In the genomic region with DNA sequence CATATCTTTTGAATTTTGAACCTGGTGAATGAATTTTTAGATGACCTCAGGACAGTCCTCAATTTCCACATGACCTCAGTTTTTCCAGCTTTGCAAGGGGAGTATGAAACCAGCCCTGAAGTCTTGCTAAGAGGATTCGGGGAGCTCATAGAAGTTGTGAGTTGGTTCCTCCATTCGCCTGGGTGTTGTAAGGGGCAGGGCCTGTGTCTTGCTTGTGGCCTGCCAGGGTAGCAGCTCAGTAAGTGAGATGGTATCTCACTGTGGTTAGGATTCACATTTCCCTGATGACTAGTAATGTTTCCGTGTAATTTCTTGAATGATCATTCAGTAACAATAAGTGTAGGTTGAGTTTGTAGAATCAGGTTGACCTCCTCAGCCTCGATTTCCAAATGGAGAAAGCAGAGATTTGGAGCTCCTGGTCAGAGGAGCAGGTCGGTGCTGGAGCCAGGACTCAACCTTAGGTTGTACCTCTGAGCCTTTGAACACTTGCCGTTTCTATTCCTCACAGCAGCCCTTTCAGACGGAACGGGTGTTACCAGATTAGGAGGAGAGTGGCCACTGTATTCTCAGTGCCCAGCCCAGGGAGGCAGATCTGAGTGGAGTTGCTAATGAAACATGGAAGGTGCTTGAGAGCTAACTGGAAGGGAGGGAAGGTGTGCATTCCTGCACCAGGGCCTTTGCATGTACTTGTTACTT, we compare ENCODE assay signal across 11 cellular contexts. TPM values are rescaled to one million over a fixed set of nuclear protein-coding genes. Genes with fewer than 3 reads are reported as not detected.
DNase-seq lines count a peak whose midpoint lies in the region; ATAC-seq lines count a peak whose summit lies in the region.
"Had no signal": no experiment of that assay in that cellular context is flagged by ENCODE, and none has a peak within 500 bp of the region (broad histone marks: within the 10 kb centered on the region; RNA-seq: fewer than 3 reads in every experiment).

No MANE protein-coding gene starts in this region.

- H3K14ac ChIP-seq in trophoblast cell (ENCODE audit: low read length) = no peak overlapping the region

- H3K4me3 Mint-ChIP-seq in stimulated activated naive CD8-positive, alpha-beta T cell treated with anti-CD3 and anti-CD28 coated beads, Interleukin-15, Interleukin-2, amounts not matched to agents 100 ng/mL and 50 ng/mL, for 24 hours = peak overlapping the region; percentile 80

- H3K4me1 ChIP-seq in trophoblast cell (ENCODE audit: control insufficient read depth in 1 of 2, insufficient read depth in 2 of 2, low read length in 2 of 2) = no peaks in the 10 kb centered on the region

- H3K27me3 Mint-ChIP-seq in stimulated activated naive CD8-positive, alpha-beta T cell treated with anti-CD3 and anti-CD28 coated beads, Interleukin-15, Interleukin-2, amounts not matched to agents 100 ng/mL and 50 ng/mL, for 24 hours = no peaks in the 10 kb centered on the region

- no peaks in the 10 kb centered on the region for H3K27me3 ChIP-seq in trophoblast cell (ENCODE audit: insufficient read depth, low read length)
- H3K27me3 ChIP-seq: sigmoid colon had no signal

- no peak overlapping the region for H2BK12ac ChIP-seq in trophoblast cell (ENCODE audit: low read length)

- H3K79me2 ChIP-seq in trophoblast cell (ENCODE audit: control insufficient read depth, insufficient read depth, low read length, poor library complexity) = peaks cover 4% of the 10 kb centered on the region

- no peak overlapping the region for H3K4me2 ChIP-seq in trophoblast cell (ENCODE audit: low read length)

- no peak overlapping the region for H3K27ac ChIP-seq in trophoblast cell (ENCODE audit: low read depth, low read length)
- H3K27ac ChIP-seq: 22Rv1 had no signal

- H3K18ac ChIP-seq in trophoblast cell (ENCODE audit: low read length) = no peak overlapping the region

- H3K27ac Mint-ChIP-seq in stimulated activated naive CD8-positive, alpha-beta T cell treated with anti-CD3 and anti-CD28 coated beads, Interleukin-15, Interleukin-2, amounts not matched to agents 100 ng/mL and 50 ng/mL, for 24 hours = peak overlapping the region; percentile 99

- peak; percentile 40 for DNase-seq in NK-92 treated with Interleukin-12 subunit alpha and Interleukin-12 subunit beta, amount 100 ng/mL, for 24 hours (lab: John Stamatoyannopoulos, UW)
- no peak for DNase-seq in NK-92 (lab: John Stamatoyannopoulos, UW; ENCODE audit: unreplicated experiment)
- DNase-seq in activated T-cell treated with anti-CD3 and anti-CD28 coated beads, Interleukin-2, amount 50 U/mL, for 1 hour = peak; percentile 40
- DNase-seq in glomerular visceral epithelial cell (ENCODE audit: extremely low spot score) = peak; percentile 46
- no peak for DNase-seq in DMS53 (lab: John Stamatoyannopoulos, UW)
- no peak for DNase-seq in trophoblast cell
- DNase-seq: sigmoid colon had no signal

- peaks cover 49% of the 10 kb centered on the region for H3K4me1 Mint-ChIP-seq in stimulated activated naive CD8-positive, alpha-beta T cell treated with anti-CD3 and anti-CD28 coated beads, Interleukin-15, Interleukin-2, amounts not matched to agents 100 ng/mL and 50 ng/mL, for 24 hours (ENCODE audit: low read depth)

- H3K4me3 ChIP-seq in trophoblast cell (ENCODE audit: low read depth, low read length) = no peak overlapping the region
- H3K4me3 ChIP-seq: sigmoid colon had no signal

- no peaks in the 10 kb centered on the region for H3K9me3 Mint-ChIP-seq in stimulated activated naive CD8-positive, alpha-beta T cell treated with anti-CD3 and anti-CD28 coated beads, Interleukin-15, Interleukin-2, amounts not matched to agents 100 ng/mL and 50 ng/mL, for 24 hours

- H3K36me3 Mint-ChIP-seq in stimulated activated naive CD8-positive, alpha-beta T cell treated with anti-CD3 and anti-CD28 coated beads, Interleukin-15, Interleukin-2, amounts not matched to agents 100 ng/mL and 50 ng/mL, for 24 hours (ENCODE audit: low read depth) = peaks cover 45% of the 10 kb centered on the region

- no peak overlapping the region for H4K8ac ChIP-seq in trophoblast cell (ENCODE audit: low read depth, low read length)

- whole genome bisulfite sequencing in trophoblast cell (ENCODE audit: extremely low coverage, insufficient coverage, insufficient read length) = no CpG with 5 or more reads among the region's 8 CpGs

- H4K91ac ChIP-seq in trophoblast cell (ENCODE audit: low read depth, low read length) = no peak overlapping the region

- ATAC-seq in GM21576 (IDR thresholded peaks at IDR 0.05; ENCODE audit: unreplicated experiment) = no peak
- ATAC-seq: Right ventricle myocardium inferior had no signal

- H3K4ac ChIP-seq in trophoblast cell (ENCODE audit: low read depth, low read length) = no peak overlapping the region

- H2BK120ac ChIP-seq in trophoblast cell (ENCODE audit: insufficient read depth, low read length, poor library complexity) = no peak overlapping the region

- H3K23ac ChIP-seq in trophoblast cell (ENCODE audit: low read length) = no peak overlapping the region

- H3K9ac ChIP-seq in trophoblast cell (ENCODE audit: low read length) = no peak overlapping the region

- no peak overlapping the region for H2BK5ac ChIP-seq in trophoblast cell (ENCODE audit: low read depth, low read length, poor library complexity)

- peaks cover 39 to 52% of the 10 kb centered on the region in 2 experiments for H3K36me3 ChIP-seq in trophoblast cell (ENCODE audit: control insufficient read depth in 1 of 2, insufficient read depth in 2 of 2, low read length in 2 of 2)

- no peak overlapping the region for H2AFZ ChIP-seq in trophoblast cell (ENCODE audit: insufficient read depth, low read length, poor library complexity)

- H2AK5ac ChIP-seq in trophoblast cell (ENCODE audit: low read length) = no peak overlapping the region

- peaks cover 6% of the 10 kb centered on the region for H3K9me3 ChIP-seq in trophoblast cell (ENCODE audit: insufficient read depth, low read depth, low read length)
- H3K9me3 ChIP-seq: sigmoid colon had no signal

- H4K12ac ChIP-seq in trophoblast cell (ENCODE audit: low read depth, low read length) = no peak overlapping the region

- no peaks in the 10 kb centered on the region for H3K79me1 ChIP-seq in trophoblast cell (ENCODE audit: low read length)

RNA-seq across cellular contexts. Expression of gene NACC1, which starts 14.6 kb away (rescaled TPM):
- 149 and 154 TPM in 2 replicates for polyA plus RNA-seq in trophoblast cell (2013)

RNA-seq across cellular contexts. Expression of gene TRMT1, which starts 16.1 kb away (rescaled TPM):
- polyA plus RNA-seq in trophoblast cell (2013) = 26.6 and 28.8 TPM in 2 replicates

RNA-seq across cellular contexts. Expression of gene STX10, which starts 17.6 kb away (rescaled TPM):
- polyA plus RNA-seq in trophoblast cell (2013) = 45.9 and 47.7 TPM in 2 replicates

RNA-seq across cellular contexts. Expression of gene IER2, which starts 17.6 kb away (rescaled TPM):
- 139 and 150 TPM in 2 replicates for polyA plus RNA-seq in trophoblast cell (2013)

RNA-seq across cellular contexts. Expression of gene LYL1, which starts 30.0 kb away (rescaled TPM):
- polyA plus RNA-seq in trophoblast cell (2013) = 0.10 and 0.16 TPM in 2 replicates

Comparison
In these comparisons a context has a peak if more than half of its experiments do, and no peak if none do; other contexts are left out.
1. DNase-seq: peak in NK-92 treated with Interleukin-12 subunit alpha and Interleukin-12 subunit beta, amount 100 ng/mL, for 24 hours (single experiment), activated T-cell treated with anti-CD3 and anti-CD28 coated beads, Interleukin-2, amount 50 U/mL, for 1 hour (single experiment) and glomerular visceral epithelial cell (single experiment); none in NK-92 (single experiment), DMS53 (single experiment) and trophoblast cell (0 of 2).